ENCODE assay signal across 8 cellular contexts in the genomic region with DNA sequence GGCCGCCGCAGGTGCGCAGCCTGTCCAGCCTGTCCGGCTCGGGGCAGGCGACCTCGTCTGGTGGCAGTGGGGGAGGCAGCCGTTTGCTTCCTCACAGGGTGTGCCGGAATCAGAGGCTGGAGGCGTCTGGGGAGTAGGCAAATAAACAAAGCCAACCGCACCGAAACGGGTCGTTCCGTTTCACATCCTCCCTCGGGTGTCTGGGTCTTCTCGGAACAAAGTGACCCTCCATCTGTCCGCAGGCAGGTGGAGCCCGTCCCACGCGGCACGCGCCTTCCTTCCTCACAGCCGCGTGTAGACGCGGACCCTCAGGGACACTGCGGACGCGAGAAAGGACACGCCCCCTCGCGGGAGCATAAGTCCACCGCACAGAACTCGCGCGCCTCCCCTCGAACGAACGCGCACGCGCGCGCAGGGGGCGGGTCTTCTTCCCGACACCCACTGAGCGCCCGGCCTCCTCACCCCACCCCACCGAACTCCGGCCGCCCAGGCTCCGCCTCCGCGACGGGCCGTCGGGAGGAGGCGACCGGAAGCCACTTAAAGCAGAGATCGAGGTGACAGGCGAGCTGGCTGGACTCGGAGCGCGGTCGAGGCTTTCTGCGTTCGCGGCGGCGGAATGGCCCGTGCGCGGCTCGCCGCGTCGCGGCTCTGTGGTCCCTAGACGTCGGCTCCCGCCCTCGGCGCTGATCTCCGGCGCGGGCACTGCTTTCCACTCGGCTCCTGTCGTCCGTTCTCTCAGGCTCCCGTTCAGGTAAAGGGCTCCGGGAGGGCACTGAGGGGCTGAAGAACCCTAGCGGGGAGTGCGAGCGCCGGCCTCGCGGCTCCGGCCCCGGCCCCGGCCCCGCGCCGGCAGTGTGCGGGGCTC. TPM values are rescaled to one million over a fixed set of nuclear protein-coding genes. Genes with fewer than 3 reads are reported as not detected.
DNase-seq lines count a peak whose midpoint lies in the region; ATAC-seq and TF ChIP-seq lines count a peak whose summit lies in the region.

Gene TIPARP (plus strand): TSS at position 545 of the 865 bp plus-strand sequence. CDS start 3,108 bp downstream, outside the sequence.

- peak within 1 kb of the TSS; percentile 78 for H3K27ac ChIP-seq in PC-3 (ENCODE audit: low read length)
- H3K27ac ChIP-seq in mucosa of rectum (ENCODE audit: low read depth in 2 of 2, low read length in 2 of 2) = peak within 1 kb of the TSS; percentile 97 to 99

- BruUV-seq in PC-3 (replicated peaks; lab: Mats Ljungman, UMichigan) = no TSS peak

- H3K4me2 ChIP-seq in PC-3 (ENCODE audit: low read length) = peak within 1 kb of the TSS; percentile 92

- H3K9me2 ChIP-seq in PC-3 (replicated peaks; ENCODE audit: low read length) = no peaks in the 10 kb centered on the region

- CTCF ChIA-PET in PC-3 (lab: Charles Lee) = interaction anchor here (0.6 to 2.2 kb wide), 7 partner anchors 113 to 486 kb away, joined by 3 to 26 read pairs (median 3); partner anchors contain the start of gene SSR3

- H3K9me3 ChIP-seq in PC-3 (ENCODE audit: low read length) (no peaks in the 10 kb centered on the region), mucosa of rectum (ENCODE audit: control insufficient read depth in 2 of 2, low read length in 2 of 2) (no peaks in the 10 kb centered on the region)

- peak within 1 kb of the TSS; percentile 96 for H3K9ac ChIP-seq in PC-3 (ENCODE audit: low read length)
- H3K9ac ChIP-seq in mucosa of rectum (ENCODE audit: low read depth in 1 of 2, low read length in 2 of 2) = peak within 1 kb of the TSS; percentile 86 to 87

- H3K4me3 ChIP-seq in Jurkat, Clone E6-1 (ENCODE audit: low read length) = peak within 1 kb of the TSS; percentile 68
- H3K4me3 ChIP-seq in PC-3 (ENCODE audit: low read length) (peak within 1 kb of the TSS; percentile 96), epithelial cell of proximal tubule (ENCODE audit: low read depth, low read length) (peak within 1 kb of the TSS; percentile 91), mucosa of rectum (ENCODE audit: low read length in 2 of 2) (peak within 1 kb of the TSS; percentile 88 to 90)

- POLR2A ChIA-PET in PC-3 (lab: Charles Lee; ENCODE audit: unreplicated experiment) = interaction anchor here (0.6 to 1.0 kb wide), 5 partner anchors 119 to 463 kb away, joined by 3 to 7 read pairs (median 4); partner anchors contain the start of gene SSR3

- peak within 1 kb of the TSS; percentile 71 for H2AFZ ChIP-seq in PC-3 (ENCODE audit: low read length)

- peaks cover 45% of the 10 kb centered on the region for H4K20me1 ChIP-seq in PC-3 (ENCODE audit: low read length)

- H3K27me3 ChIP-seq in PC-3 (ENCODE audit: low read length) = no peaks in the 10 kb centered on the region
- no peaks in the 10 kb centered on the region for H3K27me3 ChIP-seq in mucosa of rectum (ENCODE audit: control insufficient read depth in 2 of 2, insufficient read depth in 2 of 2, low read length in 2 of 2)

- intact Hi-C loops in PC-3 (cut with micrococcal nuclease) = loop anchor here (1.0 to 10.0 kb wide), 12 partner anchors 43 to 524 kb away; partner anchors contain the start of gene SSR3

- ATAC-seq in GM21619 (IDR thresholded peaks at IDR 0.05; ENCODE audit: unreplicated experiment) (peak; percentile 80), PC-3 (peak; percentile 79)

- H3F3A ChIP-seq in PC-3 (ENCODE audit: low read length, unreplicated experiment) = no peaks in the 10 kb centered on the region

- H3K4me1 ChIP-seq in PC-3 (ENCODE audit: insufficient read depth, low read length) (peaks cover 37% of the 10 kb centered on the region), mucosa of rectum (ENCODE audit: control insufficient read depth in 2 of 2, insufficient read depth in 2 of 2, low read length in 2 of 2) (peaks cover 0 to 23% of the 10 kb centered on the region in 2 donors)

- peak; percentile 84 for TF ChIP-seq CTCF in PC-3 (conservative IDR thresholded peaks at IDR 0.05; ENCODE audit: low read depth, low read length)
- TF ChIP-seq CTCF in epithelial cell of proximal tubule (conservative IDR thresholded peaks at IDR 0.05; ENCODE audit: low read depth, low read length) = peak; percentile 66

- H3K36me3 ChIP-seq in PC-3 (ENCODE audit: low read depth, low read length) (peaks cover 25% of the 10 kb centered on the region), mucosa of rectum (ENCODE audit: control insufficient read depth in 2 of 2, insufficient read depth in 2 of 2, low read length in 2 of 2) (peaks cover 11% of the 10 kb centered on the region in 2 donors)

- peak; percentile 98 for DNase-seq in DMS53 (lab: John Stamatoyannopoulos, UW)
- peak; percentile 89 for DNase-seq in Jurkat, Clone E6-1 (ENCODE audit: low read depth, low spot score)
- peak; percentile 99 for DNase-seq in PC-3
- DNase-seq in activated T-cell treated with anti-CD3 and anti-CD28 coated beads, Interleukin-2, amount 50 U/mL, for 1 hour = peak; percentile 100
- DNase-seq in epithelial cell of proximal tubule (ENCODE audit: low read depth) = peak; percentile 63
- peak; percentile 99 for DNase-seq in stimulated activated CD8-positive, alpha-beta memory T cell treated with anti-CD3 and anti-CD28 coated beads, Interleukin-4, amount 100 ng/mL, for 48 hours

- peaks cover 49% of the 10 kb centered on the region for H3K79me2 ChIP-seq in PC-3 (ENCODE audit: low read length)

RNA-seq across cellular contexts. Expression of gene TIPARP, which starts in this region (rescaled TPM):
- 8.8 TPM for polyA plus RNA-seq in Jurkat, Clone E6-1 (2012; ENCODE audit: insufficient read depth, insufficient read length)
- total RNA-seq in PC-3 (2014; rRNA removed) (84.7 and 85.5 TPM in 2 replicates), epithelial cell of proximal tubule (40.6 and 52.9 TPM in 2 replicates)

Comparison
In these comparisons a context has a peak if more than half of its experiments do, and no peak if none do; other contexts are left out.
1. Peak in every context shown above with its lines: DNase-seq, ATAC-seq, H3K4me3 ChIP-seq and H3K27ac ChIP-seq.